25 cellular contexts compared by ENCODE assay signal in genomic region chr5:160602744-160603143, GRCh38.
"Had no signal": no experiment of that assay in that cellular context is flagged by ENCODE, and none has a peak within 500 bp of the region (broad histone marks: within the 10 kb centered on the region; RNA-seq: fewer than 3 reads in every experiment).

No MANE protein-coding gene starts in this region.

- ATAC-seq: stimulated activated effector memory CD8-positive, alpha-beta T cell treated with anti-CD3 and anti-CD28 coated beads, Interleukin-12 subunit alpha, Interleukin-12 subunit beta, amount 100 ng/mL, for 72 hours; stimulated activated memory B cell treated with anti-CD40 and anti-IgM and Interleukin-4, amounts not matched to agents 10 μg/mL and 1 μg/mL and 100 μg/mL, for 72 hours; stimulated activated naive B cell treated with anti-CD40 and anti-IgM and Interleukin-4, amounts not matched to agents 10 μg/mL and 1 μg/mL and 100 μg/mL, for 72 hours; stimulated activated naive CD8-positive, alpha-beta T cell treated with anti-CD3 and anti-CD28 coated beads, Interleukin-15, amount 100 ng/mL, for 72 hours; stimulated activated naive CD8-positive, alpha-beta T cell treated with anti-CD3 and anti-CD28 coated beads, Interleukin-15, Interleukin-2, amounts not matched to agents 100 U/mL and 50 U/mL, for 24 hours; upper lobe of right lung had no signal

- H3K36me3 ChIP-seq: suprapubic skin, thoracic aorta, thyroid gland, tibial artery, upper lobe of left lung, upper lobe of right lung, uterus, vagina had no signal

- H3K4me1 ChIP-seq: stomach, suprapubic skin, testis, thyroid gland, tibial artery, tibial nerve, upper lobe of left lung, upper lobe of right lung, uterus, vagina had no signal

- H3K27me3 ChIP-seq: stomach, suprapubic skin, testis, thyroid gland, tibial artery, tibial nerve, transverse colon, upper lobe of left lung, upper lobe of right lung, uterus, vagina had no signal

- H3K4me3 ChIP-seq: stomach, suprapubic skin, testis, thoracic aorta, thyroid gland, tibial artery, tibial nerve, transverse colon, upper lobe of left lung, upper lobe of right lung, uterus, vagina had no signal

- H3K27ac ChIP-seq: stomach, suprapubic skin, testis, thoracic aorta, thyroid gland, tibial artery, tibial nerve, transverse colon, upper lobe of left lung, upper lobe of right lung, uterus, vagina had no signal

- H3K9me3 ChIP-seq: stomach, suprapubic skin, testis, thoracic aorta, thyroid gland, tibial artery, tibial nerve, transverse colon, upper lobe of left lung, upper lobe of right lung, uterus, vagina had no signal

- DNase-seq: stimulated activated CD4-positive, alpha-beta T cell treated with anti-CD3 and anti-CD28 coated beads, Interleukin-2, amount 100 ng/mL, for 48 hours; stimulated activated CD4-positive, alpha-beta T cell treated with anti-CD3 and anti-CD28 coated beads, Interleukin-4, amount 100 ng/mL, for 1 hour; stimulated activated CD4-positive, alpha-beta T cell treated with anti-CD3 and anti-CD28 coated beads, Interleukin-4, amount 100 ng/mL, for 24 hours; stimulated activated CD4-positive, alpha-beta T cell treated with anti-CD3 and anti-CD28 coated beads, Interleukin-4, amount 100 ng/mL, for 4 hours; stimulated activated CD8-positive, alpha-beta memory T cell treated with anti-CD3 and anti-CD28 coated beads, Interleukin-4, amount 100 ng/mL, for 48 hours; stimulated activated naive B cell treated with anti-CD40 and anti-IgM and Interleukin-4, amounts not matched to agents 10 μg/mL and 1 μg/mL and 100 μg/mL, for 72 hours; stimulated activated naive CD4-positive, alpha-beta T cell; stimulated activated naive CD4-positive, alpha-beta T cell treated with Interleukin-2 at 50 U/mL for 16 hours; stimulated activated naive CD8-positive, alpha-beta T cell treated with anti-CD3 and anti-CD28 coated beads, Interleukin-15, amount 100 ng/mL, for 72 hours; stimulated activated naive CD8-positive, alpha-beta T cell treated with anti-CD3 and anti-CD28 coated beads, Interleukin-15, Interleukin-2, amounts not matched to agents 100 U/mL and 50 U/mL, for 24 hours; stomach; substantia nigra; testis; thyroid gland; tibial artery; transverse colon; upper lobe of left lung; upper lobe of right lung; uterus had no signal
